Comparison of ENCODE assay signal across 11 cellular contexts in genomic region chr12:111408686-111409402, GRCh38. TPM values are rescaled to one million over a fixed set of nuclear protein-coding genes. Genes with fewer than 3 reads are reported as not detected.
DNase-seq lines count a peak whose midpoint lies in the region; ATAC-seq and TF ChIP-seq lines count a peak whose summit lies in the region.
"Had no signal": no experiment of that assay in that cellular context is flagged by ENCODE, and none has a peak within 500 bp of the region (broad histone marks: within the 10 kb centered on the region; RNA-seq: fewer than 3 reads in every experiment).

No MANE protein-coding gene starts in this region.

- H4K91ac ChIP-seq in mesenchymal stem cell (ENCODE audit: low read length), result peak overlapping the region; percentile 99

- H4K8ac ChIP-seq in mesenchymal stem cell (ENCODE audit: low read length), result peak overlapping the region; percentile 96

- ATAC-seq in left cardiac atrium (no peak), upper lobe of left lung (ENCODE audit: low FRiP score in 2 of 2) (no peak), GM18868 (IDR thresholded peaks at IDR 0.05; ENCODE audit: unreplicated experiment) (no peak)

- H3K36me3 ChIP-seq in left ventricle myocardium inferior (no peaks in the 10 kb centered on the region), ascending aorta (no peaks in the 10 kb centered on the region), mesenchymal stem cell (ENCODE audit: control insufficient read depth in 1 of 2, insufficient read depth in 2 of 2, low read depth in 1 of 2, low read length in 2 of 2) (peaks cover 0 to 8% of the 10 kb centered on the region in 2 experiments), upper lobe of left lung (no peaks in the 10 kb centered on the region)

- no peaks in the 10 kb centered on the region for H3K79me1 ChIP-seq in mesenchymal stem cell (replicated peaks; ENCODE audit: low read length, poor library complexity, severe bottlenecking)

- peak overlapping the region; percentile 61 for H2AK5ac ChIP-seq in mesenchymal stem cell (ENCODE audit: low read length, severe bottlenecking)

- WGBS in mesenchymal stem cell, result 65% methylated on average over 3 of the region's 4 CpGs
- WGBS in upper lobe of left lung, 2 donors, result 77 to 80% methylated on average over 3 to 4 of the region's 4 CpGs

- H3K4me2 ChIP-seq in mesenchymal stem cell (ENCODE audit: low read length, poor library complexity, severe bottlenecking), result peak overlapping the region; percentile 74

- no peak for TF ChIP-seq EP300 in upper lobe of left lung (IDR thresholded peaks at IDR 0.05)

- DNase-seq in left ventricle myocardium inferior (no peak), left cardiac atrium (no peak), ascending aorta (ENCODE audit: low spot score in 2 of 2) (no peak), mesenchymal stem cell (no peak), upper lobe of left lung (no peak), AML-193 (lab: John Stamatoyannopoulos, UW) (no peak), glomerular visceral epithelial cell (ENCODE audit: extremely low spot score) (no peak)
- DNase-seq: central memory CD4-positive, alpha-beta T cell; KG1; trophoblast cell had no signal

- H3K23ac ChIP-seq in mesenchymal stem cell (ENCODE audit: low read length in 2 of 2), result peak overlapping the region in 1 of 2 experiments; percentile 48

- TF ChIP-seq POLR2A in upper lobe of left lung (IDR thresholded peaks at IDR 0.05), result no peak

- H3K18ac ChIP-seq in mesenchymal stem cell (ENCODE audit: low read depth in 1 of 2, low read length in 2 of 2), result peak overlapping the region; percentile 84 to 86

- peak overlapping the region; percentile 57 for H3K9ac ChIP-seq in mesenchymal stem cell (ENCODE audit: low read length)

- H3K4me3 ChIP-seq in left ventricle myocardium inferior (peak overlapping the region; percentile 96), ascending aorta (peak overlapping the region; percentile 18 to 90), mesenchymal stem cell (ENCODE audit: insufficient read depth in 1 of 2, low read depth in 1 of 2, low read length in 2 of 2) (peak overlapping the region; percentile 41 to 98), upper lobe of left lung (peak overlapping the region in 3 of 4 donors; percentile 14 to 92 (median 25))

- H3K27me3 ChIP-seq in left ventricle myocardium inferior (ENCODE audit: low read depth), result no peaks in the 10 kb centered on the region
- no peaks in the 10 kb centered on the region for H3K27me3 ChIP-seq in ascending aorta
- no peaks in the 10 kb centered on the region for H3K27me3 ChIP-seq in mesenchymal stem cell (ENCODE audit: control insufficient read depth in 1 of 2, insufficient read depth in 1 of 2, low read length in 2 of 2)
- H3K27me3 ChIP-seq in upper lobe of left lung, result no peaks in the 10 kb centered on the region

- intact Hi-C loops in left ventricle myocardium inferior (cut with micrococcal nuclease) (no loop called here), left cardiac atrium (cut with DNase I) (no loop called here), ascending aorta (cut with DNase I) (no loop called here)

- peak overlapping the region; percentile 94 to 96 for H3K4ac ChIP-seq in mesenchymal stem cell (ENCODE audit: low read depth in 1 of 2, low read length in 2 of 2)

- peak overlapping the region; percentile 94 for H2BK5ac ChIP-seq in mesenchymal stem cell (ENCODE audit: low read depth, low read length, poor library complexity, severe bottlenecking)

- peak overlapping the region in 1 of 2 experiments; percentile 94 for H3K14ac ChIP-seq in mesenchymal stem cell (ENCODE audit: low read length in 2 of 2)

- H2BK15ac ChIP-seq in mesenchymal stem cell (ENCODE audit: low read depth, poor library complexity, severe bottlenecking), result peak overlapping the region; percentile 80

- H2BK120ac ChIP-seq in mesenchymal stem cell (ENCODE audit: low read depth, low read length), result peak overlapping the region; percentile 80

- TF ChIP-seq CTCF in left ventricle myocardium inferior (IDR thresholded peaks at IDR 0.05; ENCODE audit: borderline replicate concordance), result no peak
- TF ChIP-seq CTCF in ascending aorta (IDR thresholded peaks at IDR 0.05), result no peak
- TF ChIP-seq CTCF in upper lobe of left lung (IDR thresholded peaks at IDR 0.05), result no peak

- H3K9me3 ChIP-seq in left ventricle myocardium inferior (replicated peaks), result no peaks in the 10 kb centered on the region
- no peaks in the 10 kb centered on the region for H3K9me3 ChIP-seq in ascending aorta
- no peaks in the 10 kb centered on the region for H3K9me3 ChIP-seq in mesenchymal stem cell (ENCODE audit: control insufficient read depth, low read length)
- no peaks in the 10 kb centered on the region for H3K9me3 ChIP-seq in upper lobe of left lung

- peak overlapping the region; percentile 78 to 83 for H2BK12ac ChIP-seq in mesenchymal stem cell (ENCODE audit: low read length in 2 of 2)

- H3K27ac ChIP-seq in left ventricle myocardium inferior (replicated peaks) (peak overlapping the region; percentile 97), ascending aorta (peak overlapping the region; percentile 91 to 92), mesenchymal stem cell (ENCODE audit: low read length, poor library complexity, severe bottlenecking) (peak overlapping the region; percentile 94), upper lobe of left lung (peak overlapping the region; percentile 69 to 96 (median 92))

- H3K4me1 ChIP-seq in left ventricle myocardium inferior, result peaks cover 97% of the 10 kb centered on the region
- peaks cover 15 to 54% of the 10 kb centered on the region in 2 donors for H3K4me1 ChIP-seq in ascending aorta
- H3K4me1 ChIP-seq in mesenchymal stem cell (ENCODE audit: control insufficient read depth, insufficient read depth, low read depth, low read length), result peaks cover 58% of the 10 kb centered on the region
- peaks cover 71 to 90% (median 84%) of the 10 kb centered on the region in 4 donors for H3K4me1 ChIP-seq in upper lobe of left lung

- H2AFZ ChIP-seq in mesenchymal stem cell (ENCODE audit: low read depth, low read length), result no peak overlapping the region

RNA-seq across cellular contexts. Expression of gene SH2B3, which starts 3.1 kb away (rescaled TPM):
- total RNA-seq in left ventricle myocardium inferior (50.5 TPM), left cardiac atrium (10 to 100 TPM; 27.1 to 39.6 TPM), ascending aorta (124 TPM), upper lobe of left lung (100 to 1,000 TPM in 1 of 6 donors, 10 to 100 TPM in 5; 24.8 to 128 (median 52.5) TPM)
- 50.8 TPM for polyA plus RNA-seq in mesenchymal stem cell (2013, experiment 1 of 2)
- 50.3 TPM for polyA plus RNA-seq in mesenchymal stem cell (2013, experiment 2 of 2)

RNA-seq across cellular contexts. Expression of gene PHETA1, which starts 39.9 kb away (rescaled TPM):
- total RNA-seq in left ventricle myocardium inferior (29.8 TPM), left cardiac atrium (1 to 10 TPM; 7.8 to 8.8 TPM), ascending aorta (12.9 TPM), upper lobe of left lung (10 to 100 TPM in 5 of 6 donors, 1 to 10 TPM in 1; 9.1 to 24.6 (median 21.2) TPM)
- polyA plus RNA-seq in mesenchymal stem cell (2013, experiment 1 of 2), result 6.6 TPM
- polyA plus RNA-seq in mesenchymal stem cell (2013, experiment 2 of 2), result 6.5 TPM

Comparison
In these comparisons a context has a peak if more than half of its experiments do, and no peak if none do; other contexts are left out.
1. H3K4me3 ChIP-seq: peak in every context shown above with its lines; median percentile 96 in left ventricle myocardium inferior; 70 in mesenchymal stem cell; 54 in ascending aorta; 25 in upper lobe of left lung.